Comparison of ENCODE assay signal across 14 cellular contexts in genomic region chr22:20781272-20781990, GRCh38. TPM values are rescaled to one million over a fixed set of nuclear protein-coding genes. Genes with fewer than 3 reads are reported as not detected.
DNase-seq lines count a peak whose midpoint lies in the region; ATAC-seq, FAIRE-seq and TF ChIP-seq lines count a peak whose summit lies in the region.
"Had no signal": no experiment of that assay in that cellular context is flagged by ENCODE, and none has a peak within 500 bp of the region (broad histone marks: within the 10 kb centered on the region; RNA-seq: fewer than 3 reads in every experiment).

No MANE protein-coding gene starts in this region.

- no peaks in the 10 kb centered on the region for H3K27me3 Mint-ChIP-seq in type B pancreatic cell

- H3K9me3 Mint-ChIP-seq in type B pancreatic cell, result no peaks in the 10 kb centered on the region
- H3K9me3 Mint-ChIP-seq: T-helper 1 cell treated with Interleukin-12 subunit alpha and Interleukin-12 subunit beta and Interleukin-4 antibody, amounts not matched to agents 30 μg/mL and 1 μg/mL, for 36 hours had no signal

- H3K36me3 Mint-ChIP-seq in type B pancreatic cell, result peaks cover 5% of the 10 kb centered on the region

- no peak overlapping the region for H3K4me3 Mint-ChIP-seq in type B pancreatic cell
- H3K4me3 Mint-ChIP-seq: T-helper 1 cell treated with Interleukin-12 subunit alpha and Interleukin-12 subunit beta and Interleukin-4 antibody, amounts not matched to agents 30 μg/mL and 1 μg/mL, for 36 hours had no signal

- H3K4me3 ChIP-seq in NB4 (ENCODE audit: low read depth, low read length) (no peak overlapping the region), bronchial epithelial cell (ENCODE audit: low read depth, low read length) (no peak overlapping the region)
- H3K4me3 ChIP-seq: tibial nerve had no signal

- no peak overlapping the region for H3K27ac Mint-ChIP-seq in type B pancreatic cell
- H3K27ac Mint-ChIP-seq: T-helper 1 cell treated with Interleukin-12 subunit alpha and Interleukin-12 subunit beta and Interleukin-4 antibody, amounts not matched to agents 30 μg/mL and 1 μg/mL, for 36 hours had no signal

- peaks cover 7% of the 10 kb centered on the region for H3K4me1 Mint-ChIP-seq in type B pancreatic cell (ENCODE audit: unreplicated experiment)

- H3K27me3 ChIP-seq in bronchial epithelial cell (ENCODE audit: control insufficient read depth, insufficient read depth, low read length), result no peaks in the 10 kb centered on the region
- H3K27me3 ChIP-seq: tibial nerve had no signal

- no peak for TF ChIP-seq POLR2A in NB4 (IDR thresholded peaks at IDR 0.05; ENCODE audit: extremely low read depth, insufficient read length)

- no peak for TF ChIP-seq CTCF in NB4 (IDR thresholded peaks at IDR 0.05; ENCODE audit: low read depth, low read length)
- no peak for TF ChIP-seq CTCF in bronchial epithelial cell (IDR thresholded peaks at IDR 0.05; ENCODE audit: insufficient read depth, low read length, severe bottlenecking)
- TF ChIP-seq CTCF in type B pancreatic cell (conservative IDR thresholded peaks at IDR 0.05), result no peak

- FAIRE-seq in bronchial epithelial cell (lab: Jason Lieb, UNC), result no peak

- DNase-seq in activated CD4-positive, alpha-beta T cell treated with anti-CD3 and anti-CD28 coated beads for 48 hours, result peak; percentile 64
- no peak for DNase-seq in activated CD4-positive, alpha-beta T cell treated with anti-CD3 and anti-CD28 coated beads, Interleukin-2, amount 50 U/mL, for 1 hour
- peak; percentile 26 for DNase-seq in NB4 (ENCODE audit: low read depth)
- DNase-seq in bronchial epithelial cell (ENCODE audit: low read depth), result peak; percentile 90
- DNase-seq in stimulated activated CD4-positive, alpha-beta T cell treated with anti-CD3 and anti-CD28 coated beads, Interleukin-2, amount 100 ng/mL, for 48 hours, result peak; percentile 24 to 25
- DNase-seq in type B pancreatic cell (ENCODE audit: extremely low spot score, unreplicated experiment), result no peak
- DNase-seq: cerebellar nuclear complex, NCI-H2107 had no signal

- ATAC-seq in HG03045 (IDR thresholded peaks at IDR 0.05; ENCODE audit: unreplicated experiment) (no peak), HG03196 (IDR thresholded peaks at IDR 0.05; ENCODE audit: unreplicated experiment) (no peak)

- peaks cover 1% of the 10 kb centered on the region for H3K36me3 ChIP-seq in bronchial epithelial cell (ENCODE audit: control insufficient read depth, insufficient read depth, low read length)

RNA-seq across cellular contexts. Expression of gene SERPIND1, which starts 7.5 kb away (rescaled TPM):
- total RNA-seq in bronchial epithelial cell, result not detected in 2 replicates
- 5.6 and 7.1 TPM in 2 replicates for total RNA-seq in type B pancreatic cell (ENCODE audit: low replicate concordance)
- total RNA-seq: fibroblast of lung, mononuclear cell had no signal

Comparison
In these comparisons a context has a peak if more than half of its experiments do, and no peak if none do; other contexts are left out.
1. DNase-seq: peak in activated CD4-positive, alpha-beta T cell treated with anti-CD3 and anti-CD28 coated beads for 48 hours (single experiment), NB4 (single experiment), bronchial epithelial cell (single experiment) and stimulated activated CD4-positive, alpha-beta T cell treated with anti-CD3 and anti-CD28 coated beads, Interleukin-2, amount 100 ng/mL, for 48 hours (2 of 2); none in activated CD4-positive, alpha-beta T cell treated with anti-CD3 and anti-CD28 coated beads, Interleukin-2, amount 50 U/mL, for 1 hour (single experiment) and type B pancreatic cell (single experiment).